Comparison of ENCODE assay signal across 8 cellular contexts in the genomic region with DNA sequence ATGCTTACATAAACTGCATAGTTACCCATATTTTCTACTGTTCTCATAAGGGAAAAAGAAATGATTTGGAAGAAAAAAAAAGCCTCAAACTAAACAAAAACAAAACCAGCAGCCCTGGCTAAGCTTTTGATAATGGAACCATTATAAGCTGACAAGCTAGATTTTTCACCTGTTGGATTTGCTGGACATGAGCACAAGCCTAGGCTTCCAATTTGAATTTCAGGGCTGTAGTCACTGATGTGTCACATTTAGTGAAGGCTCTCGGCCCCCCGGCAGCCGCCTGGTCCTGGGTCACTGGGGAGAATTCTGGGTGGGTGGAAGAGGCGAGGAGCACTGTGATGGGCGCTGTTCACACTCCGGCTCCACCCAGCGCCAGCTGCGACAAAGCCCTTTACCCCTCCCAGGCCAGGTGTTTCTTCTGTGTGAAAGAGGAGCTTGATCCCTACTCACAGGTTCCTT. TPM values are rescaled to one million over a fixed set of nuclear protein-coding genes. Genes with fewer than 3 reads are reported as not detected.
DNase-seq lines count a peak whose midpoint lies in the region; ATAC-seq and TF ChIP-seq lines count a peak whose summit lies in the region.

No MANE protein-coding gene starts in this region.

- H4K20me1 ChIP-seq in hepatocyte (ENCODE audit: insufficient read depth, poor library complexity, severe bottlenecking), result no peaks in the 10 kb centered on the region

- TF ChIP-seq POLR2A in spleen (IDR thresholded peaks at IDR 0.05), result no peak

- no peak for ATAC-seq in GM21723 (IDR thresholded peaks at IDR 0.05; ENCODE audit: unreplicated experiment)

- POLR2A ChIA-PET in CD4-positive, alpha-beta memory T cell (lab: Charles Lee; ENCODE audit: partially characterized antibody), result interaction anchor here (0.6 to 9.9 kb wide), 14 partner anchors 9 to 492 kb away, joined by 3 to 135 read pairs (median 6); partner anchors contain the start of genes CIAO2A and USP3

- no peak for TF ChIP-seq CTCF in WERI-Rb-1 (IDR thresholded peaks at IDR 0.05; ENCODE audit: low read depth, low read length)
- TF ChIP-seq CTCF in hepatocyte (IDR thresholded peaks at IDR 0.05; ENCODE audit: poor library complexity), result no peak
- no peak for TF ChIP-seq CTCF in spleen (IDR thresholded peaks at IDR 0.05 in 8 of 11, conservative IDR thresholded peaks at IDR 0.05 in 3 of 11)

- no peaks in the 10 kb centered on the region for H3K79me2 ChIP-seq in hepatocyte

- WGBS in hepatocyte (ENCODE audit: low lambda C conversion rate, missing lambda C conversion rate), result 56% methylated on average over 8 of the region's 8 CpGs
- 28 to 43% (median 39%) methylated on average over 8 of the region's 8 CpGs for WGBS in spleen, 5 donors

- no peak for DNase-seq in CD4-positive, alpha-beta memory T cell
- DNase-seq in KBM-7, result peak; percentile 19
- no peak for DNase-seq in WERI-Rb-1
- DNase-seq in hepatocyte (ENCODE audit: low spot score), result no peak
- DNase-seq in spleen, result no peak
- no peak for DNase-seq in COLO829 (ENCODE audit: low spot score)
- DNase-seq in 8988T, result no peak

- peak overlapping the region; percentile 92 to 98 (median 95) for H3K4me3 Mint-ChIP-seq in CD4-positive, alpha-beta memory T cell

- peak overlapping the region; percentile 13 to 70 for H3K4me3 ChIP-seq in CD4-positive, alpha-beta memory T cell (ENCODE audit: low read length in 2 of 2)
- peak overlapping the region; percentile 79 for H3K4me3 ChIP-seq in WERI-Rb-1 (ENCODE audit: low read depth, low read length)
- H3K4me3 ChIP-seq in hepatocyte, result peak overlapping the region; percentile 94
- H3K4me3 ChIP-seq in spleen, result peak overlapping the region; percentile 54 to 93 (median 67)

- no peaks in the 10 kb centered on the region for H3K9me3 ChIP-seq in CD4-positive, alpha-beta memory T cell (ENCODE audit: control insufficient read depth in 1 of 2, low read length in 2 of 2)
- H3K9me3 ChIP-seq in WERI-Rb-1 (ENCODE audit: severe bottlenecking) (no peaks in the 10 kb centered on the region), hepatocyte (ENCODE audit: low read depth) (no peaks in the 10 kb centered on the region), spleen (no peaks in the 10 kb centered on the region)

- H3K4me1 ChIP-seq in CD4-positive, alpha-beta memory T cell (ENCODE audit: insufficient read depth, low read length), result peaks cover 44% of the 10 kb centered on the region
- peaks cover 34% of the 10 kb centered on the region for H3K4me1 ChIP-seq in hepatocyte (ENCODE audit: insufficient read depth)
- peaks cover 17 to 88% (median 59%) of the 10 kb centered on the region in 6 donors for H3K4me1 ChIP-seq in spleen

- H3K27me3 ChIP-seq in CD4-positive, alpha-beta memory T cell (ENCODE audit: insufficient read depth, low read length), result no peaks in the 10 kb centered on the region
- no peaks in the 10 kb centered on the region for H3K27me3 ChIP-seq in WERI-Rb-1 (ENCODE audit: insufficient read depth, low read depth, severe bottlenecking)
- no peaks in the 10 kb centered on the region for H3K27me3 ChIP-seq in hepatocyte
- H3K27me3 ChIP-seq in spleen (replicated peaks in 1 of 7), result no peaks in the 10 kb centered on the region

- peaks cover 0 to 5% (median 0%) of the 10 kb centered on the region in 8 donors for H3K9me3 Mint-ChIP-seq in CD4-positive, alpha-beta memory T cell

- H3K27ac ChIP-seq in CD4-positive, alpha-beta memory T cell (ENCODE audit: low read depth, low read length), result peak overlapping the region; percentile 69
- H3K27ac ChIP-seq in WERI-Rb-1 (peak overlapping the region; percentile 82; the same call in 1 of the 2 replicates), hepatocyte (peak overlapping the region; percentile 80), spleen (peak overlapping the region; percentile 77 to 93 (median 90))

- H3K9me2 ChIP-seq in hepatocyte (replicated peaks; ENCODE audit: insufficient read depth), result no peaks in the 10 kb centered on the region

- CTCF ChIA-PET in CD4-positive, alpha-beta memory T cell (lab: Charles Lee; ENCODE audit: partially characterized antibody), result interaction anchor here (1.0 to 5.7 kb wide), 7 partner anchors 8 to 409 kb away, joined by 3 to 64 read pairs (median 4); no protein-coding TSS in a partner anchor

- no peaks in the 10 kb centered on the region for H3K36me3 ChIP-seq in CD4-positive, alpha-beta memory T cell (ENCODE audit: insufficient read depth, low read length)
- H3K36me3 ChIP-seq in WERI-Rb-1 (no peaks in the 10 kb centered on the region; the same call in 1 of the 2 replicates), hepatocyte (replicated peaks; ENCODE audit: insufficient read depth, low read depth) (no peaks in the 10 kb centered on the region), spleen (peaks cover 0 to 22% (median 0%) of the 10 kb centered on the region in 6 donors)

- H3K4me1 Mint-ChIP-seq in CD4-positive, alpha-beta memory T cell, result peaks cover 32 to 84% (median 48%) of the 10 kb centered on the region in 4 donors

- peaks cover 4 to 7% of the 10 kb centered on the region in 2 donors for H3K36me3 Mint-ChIP-seq in CD4-positive, alpha-beta memory T cell

- peak overlapping the region; percentile 99 for H3K4me2 ChIP-seq in hepatocyte

- in situ Hi-C loops in KBM-7 (cut with MboI; ENCODE audit: low pct_unique_long_range_greater_than_20kb, low sequenced_read_pairs), result loop anchor here (25.0 kb wide), 1 partner anchor 461 kb away; no protein-coding TSS in a partner anchor

- intact Hi-C loops in CD4-positive, alpha-beta memory T cell (cut with micrococcal nuclease), result loop anchor here (5.0 to 10.0 kb wide), 4 partner anchors 233 to 551 kb away; partner anchors contain the start of genes CIAO2A, HERC1, SNX1 and SNX22
- intact Hi-C loops in spleen (cut with DNase I; ENCODE audit: low total_unique reads), result loop anchor here (10.0 kb wide), 1 partner anchor 463 kb away; no protein-coding TSS in a partner anchor

- H3K27me3 Mint-ChIP-seq in CD4-positive, alpha-beta memory T cell, result no peaks in the 10 kb centered on the region

- peak overlapping the region; percentile 91 for H2AFZ ChIP-seq in hepatocyte

- peak overlapping the region; percentile 90 to 97 (median 94) for H3K27ac Mint-ChIP-seq in CD4-positive, alpha-beta memory T cell

RNA-seq across cellular contexts. Expression of gene FBXL22, which starts 4.6 kb away (rescaled TPM):
- 1 to 10 TPM; 1.9 to 2.2 TPM for total RNA-seq in CD4-positive, alpha-beta memory T cell
- 1 to 10 TPM in 1 of 2 donors, under 1 TPM in 1; 0.50 to 2.0 TPM for polyA plus RNA-seq in CD4-positive, alpha-beta memory T cell
- 0.60 and 0.76 TPM in 2 replicates for total RNA-seq in hepatocyte
- 1.3 and 1.4 TPM in 2 replicates for polyA plus RNA-seq in hepatocyte
- total RNA-seq in spleen, result 1 to 10 TPM in 2 of 7 donors, under 1 TPM in 5; 0.13 to 1.7 (median 0.89) TPM
- 1 to 10 TPM in 2 of 3 donors, under 1 TPM in 1; 0.37 to 1.2 (median 1.0) TPM for polyA plus RNA-seq in spleen

Comparison
In these comparisons a context has a peak if more than half of its experiments do, and no peak if none do; other contexts are left out.
1. H3K4me3 ChIP-seq: peak in every context shown above with its lines; median percentile 94 in hepatocyte; 79 in WERI-Rb-1; 67 in spleen; 42 in CD4-positive, alpha-beta memory T cell.